In the genomic region with DNA sequence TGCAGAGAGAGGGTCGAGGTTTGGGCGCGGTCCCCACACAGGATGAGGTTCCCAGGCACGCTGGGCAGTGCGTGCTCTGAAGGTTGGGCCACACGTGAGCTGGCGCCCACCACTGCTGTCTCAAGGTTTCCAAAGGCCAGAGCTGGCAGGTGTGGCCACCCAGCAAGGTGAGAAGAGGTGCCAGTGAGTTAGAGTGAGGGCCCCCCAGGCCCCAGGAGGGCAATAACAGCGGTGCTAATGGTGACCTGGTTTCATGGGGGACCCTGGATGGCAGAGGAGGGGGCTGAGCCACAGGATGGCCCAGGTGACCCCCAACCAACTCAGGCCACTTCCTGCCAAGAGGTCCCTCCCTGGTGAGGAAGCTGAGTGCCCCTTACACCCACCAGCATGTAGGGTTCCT, we compare ENCODE assay signal across 33 cellular contexts.
"Had no signal": no experiment of that assay in that cellular context is flagged by ENCODE, and none has a peak within 500 bp of the region (broad histone marks: within the 10 kb centered on the region; RNA-seq: fewer than 3 reads in every experiment).

No MANE protein-coding gene starts in this region.

- DNase-seq: activated B cell treated with CpG ODN at 0.5 μM for 24 hours; activated CD4-positive, alpha-beta T cell treated with anti-CD3 and anti-CD28 coated beads for 48 hours; activated CD4-positive, alpha-beta T cell treated with anti-CD3 and anti-CD28 coated beads, Interleukin-2, amount 50 U/mL, for 1 hour; activated CD4-positive, alpha-beta T cell treated with anti-CD3 and anti-CD28 coated beads, Interleukin-2, amount 50 U/mL, for 48 hours; activated CD8-positive, alpha-beta memory T cell treated with anti-CD3 and anti-CD28 coated beads for 24 hours; activated CD8-positive, alpha-beta T cell treated with anti-CD3 and anti-CD28 coated beads for 36 hours; activated effector memory CD4-positive, alpha-beta T cell treated with Interleukin-2 at 50 U/mL for 16 hours; activated gamma-delta T cell treated with Interleukin-2 at 50 U/mL for 16 hours; activated naive CD4-positive, alpha-beta T cell treated with anti-CD3 and anti-CD28 coated beads for 36 hours; activated naive CD8-positive, alpha-beta T cell treated with anti-CD3 and anti-CD28 coated beads for 36 hours; activated naive CD8-positive, alpha-beta T cell treated with anti-CD3 and anti-CD28 coated beads, Interleukin-2, amount 50 U/mL, for 24 hours; activated T-cell treated with anti-CD3 and anti-CD28 coated beads, Interleukin-2, amount 50 U/mL, for 4 hours; adrenal gland; amygdala; aorta; body of pancreas; caudate nucleus; cortex of kidney; dermis blood vessel endothelial cell; effector CD4-positive, alpha-beta T cell; effector memory CD8-positive, alpha-beta T cell; erythroblast; foreskin keratinocyte; gastrocnemius medialis; glutamatergic neuron; T-helper 1 cell; T-helper 17 cell; T1000; WERI-Rb-1 had no signal

- H3K9me3 ChIP-seq: adrenal gland, body of pancreas, esophagus muscularis mucosa, gastrocnemius medialis had no signal

- H3K4me3 ChIP-seq: adrenal gland, body of pancreas, esophagus muscularis mucosa, gastrocnemius medialis had no signal

- H3K4me1 ChIP-seq: adrenal gland, body of pancreas, esophagus muscularis mucosa, foreskin keratinocyte, gastrocnemius medialis had no signal

- FAIRE-seq: colon had no signal

- ATAC-seq: activated CD4-positive, CD25-positive, alpha-beta regulatory T cell treated with anti-CD3 and anti-CD28 coated beads, Interleukin-2, amount 50 U/mL, for 24 hours; activated CD8-positive, alpha-beta T cell treated with anti-CD3 and anti-CD28 coated beads for 36 hours; activated naive CD8-positive, alpha-beta T cell treated with anti-CD3 and anti-CD28 coated beads, Interleukin-2, amount 50 U/mL, for 24 hours; activated T-cell treated with anti-CD3 and anti-CD28 coated beads, Interleukin-2, amount 50 U/mL, for 4 hours; activated T-helper 17 cell treated with anti-CD3 and anti-CD28 coated beads, Interleukin-2, amount 50 U/mL, for 72 hours; body of pancreas; effector memory CD8-positive, alpha-beta T cell; foreskin keratinocyte; gastrocnemius medialis; T-helper 17 cell had no signal

- H3K27me3 ChIP-seq: adrenal gland had no signal

- H3K27ac ChIP-seq: adrenal gland, body of pancreas, esophagus muscularis mucosa, foreskin keratinocyte, gastrocnemius medialis, WERI-Rb-1 had no signal

- H3K36me3 ChIP-seq: adrenal gland, esophagus muscularis mucosa, gastrocnemius medialis, WERI-Rb-1 had no signal
